Comparison of ENCODE assay signal across 8 cellular contexts in the genomic region with DNA sequence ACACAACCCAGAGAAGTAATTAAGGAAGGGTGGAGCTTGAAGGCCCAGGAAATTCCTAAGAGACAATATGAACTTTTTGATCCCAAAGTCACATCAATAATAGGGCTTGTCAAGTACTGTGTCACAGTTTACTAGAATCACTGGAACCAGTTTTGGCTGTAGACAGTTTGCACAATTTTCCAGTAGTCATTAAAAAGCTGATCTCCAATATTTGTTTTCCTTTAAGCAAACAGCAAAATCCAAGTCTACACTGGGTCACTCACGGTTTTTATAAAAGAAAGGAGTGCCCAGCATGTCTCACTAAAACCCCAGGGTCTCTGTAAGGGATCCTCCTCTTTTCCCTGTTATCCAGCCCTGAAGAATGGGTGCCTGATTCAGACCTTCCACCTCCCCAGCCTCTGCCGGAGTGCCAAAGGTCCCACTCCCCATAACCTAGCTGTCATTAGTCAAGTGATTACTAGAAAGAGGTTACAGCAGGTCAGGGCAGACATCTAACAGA. TPM values are rescaled to one million over a fixed set of nuclear protein-coding genes. Genes with fewer than 3 reads are reported as not detected.
A peak's percentile ranks its signal among the peaks of the same experiment; 100 is the strongest.
DNase-seq lines count a peak whose midpoint lies in the region; TF ChIP-seq lines count a peak whose summit lies in the region.

No MANE protein-coding gene starts in this region.

- TSS peak; percentile 66 for BruUV-seq in A673 (replicated peaks; lab: Mats Ljungman, UMichigan)

- H3K4me1 ChIP-seq in A673 (ENCODE audit: insufficient read depth, low read length, poor library complexity, severe bottlenecking) (peaks cover 3% of the 10 kb centered on the region), muscle layer of duodenum (ENCODE audit: control insufficient read depth in 1 of 2, insufficient read depth in 2 of 2, low read length in 2 of 2) (no peaks in the 10 kb centered on the region)

- TF ChIP-seq CTCF in A673 (conservative IDR thresholded peaks at IDR 0.05; ENCODE audit: low read depth, low read length) (no peak), choroid plexus epithelial cell (conservative IDR thresholded peaks at IDR 0.05; ENCODE audit: low read depth, low read length) (no peak)

- H3K4me3 ChIP-seq in A673 (ENCODE audit: low read depth, low read length, poor library complexity, severe bottlenecking): peak overlapping the region; percentile 92
- peak overlapping the region; percentile 71 for H3K4me3 ChIP-seq in choroid plexus epithelial cell (ENCODE audit: low read depth, low read length)
- H3K4me3 ChIP-seq in muscle layer of duodenum (ENCODE audit: low read depth in 1 of 2, low read length in 2 of 2): peak overlapping the region; percentile 86 to 99

- no peak for DNase-seq in A673 (ENCODE audit: low spot score)
- DNase-seq in HuH-7 (ENCODE audit: low spot score): peak; percentile 11
- DNase-seq in choroid plexus epithelial cell (ENCODE audit: low read depth): no peak
- DNase-seq in NCI-H2081 treated with DMSO at 0.1 percent for 48 hours (lab: John Stamatoyannopoulos, UW): no peak
- DNase-seq in NCI-H1417 (lab: John Stamatoyannopoulos, UW): no peak
- DNase-seq in NCI-H526 treated with DMSO at 0.1 percent for 48 hours (lab: John Stamatoyannopoulos, UW): no peak
- DNase-seq in dedifferentiated amniotic fluid mesenchymal stem cell (ENCODE audit: extremely low spot score): no peak

- H3K27ac ChIP-seq in A673 (ENCODE audit: low read depth, low read length, poor library complexity, severe bottlenecking) (peak overlapping the region; percentile 84), muscle layer of duodenum (ENCODE audit: low read length) (peak overlapping the region; percentile 84)

- intact Hi-C loops in A673 (cut with micrococcal nuclease; ENCODE audit: unreplicated experiment): no loop called here

- POLR2A ChIA-PET in A673 (lab: Charles Lee; ENCODE audit: low non-redundant PET): no interaction called here

- H3K36me3 ChIP-seq in A673 (ENCODE audit: insufficient read depth, low read length, poor library complexity, severe bottlenecking) (no peaks in the 10 kb centered on the region), muscle layer of duodenum (ENCODE audit: control insufficient read depth in 1 of 2, insufficient read depth in 2 of 2, low read length in 2 of 2) (no peaks in the 10 kb centered on the region)

- CTCF ChIA-PET in A673 (lab: Charles Lee): no interaction called here

- H3K9me3 ChIP-seq in A673 (ENCODE audit: low read depth, low read length, poor library complexity, severe bottlenecking) (no peaks in the 10 kb centered on the region), muscle layer of duodenum (ENCODE audit: control insufficient read depth in 1 of 2, low read length in 2 of 2) (no peaks in the 10 kb centered on the region)

- no peaks in the 10 kb centered on the region for H3K27me3 ChIP-seq in A673 (replicated peaks; ENCODE audit: insufficient read depth, low read depth, low read length, poor library complexity)
- no peaks in the 10 kb centered on the region for H3K27me3 ChIP-seq in muscle layer of duodenum (ENCODE audit: low read depth, low read length)

RNA-seq across cellular contexts. Expression of a gene that starts 0.6 kb away (rescaled TPM):
- 17.9 and 19.1 TPM in 2 replicates for total RNA-seq in A673 (2021)

RNA-seq across cellular contexts. Expression of a gene that starts 33.5 kb away (rescaled TPM):
- 15.2 and 17.4 TPM in 2 replicates for total RNA-seq in A673 (2021)

RNA-seq across cellular contexts. Expression of a gene that starts 54.9 kb away (rescaled TPM):
- 48.7 and 51.9 TPM in 2 replicates for total RNA-seq in A673 (2021)
